In genomic region chr22:21832291-21833290, GRCh38 we compare ENCODE assay signal across 13 cellular contexts. TPM values are rescaled to one million over a fixed set of nuclear protein-coding genes. Genes with fewer than 3 reads are reported as not detected.
A peak's percentile ranks its signal among the peaks of the same experiment; 100 is the strongest.
DNase-seq lines count a peak whose midpoint lies in the region; ATAC-seq and TF ChIP-seq lines count a peak whose summit lies in the region.
"Had no signal": no experiment of that assay in that cellular context is flagged by ENCODE, and none has a peak within 500 bp of the region (broad histone marks: within the 10 kb centered on the region; RNA-seq: fewer than 3 reads in every experiment).

No MANE protein-coding gene starts in this region.

- dilution Hi-C loops in IMR-90 (cut with HindIII; ENCODE audit: low sequenced_read_pairs, unreplicated experiment), result no loop called here

- no peak overlapping the region for H4K91ac ChIP-seq in IMR-90 (ENCODE audit: insufficient read depth, low read depth, low read length)

- H3K9ac ChIP-seq in IMR-90 (ENCODE audit: low read depth, low read length), result no peak overlapping the region
- H3K9ac ChIP-seq: parathyroid adenoma had no signal

- no peak overlapping the region for H4K8ac ChIP-seq in IMR-90 (ENCODE audit: low read depth in 2 of 2, low read length in 2 of 2)

- POLR2A ChIA-PET in IMR-90 (lab: Charles Lee; ENCODE audit: unreplicated experiment), result no interaction called here

- H3K36me3 ChIP-seq in IMR-90 (ENCODE audit: control insufficient read depth, insufficient read depth, low read length), result no peaks in the 10 kb centered on the region

- no peak overlapping the region for H2AK5ac ChIP-seq in IMR-90 (ENCODE audit: low read depth, low read length)

- H3K9me3 Mint-ChIP-seq in natural killer cell treated with Interleukin-12 subunit alpha and Interleukin-12 subunit beta and Interleukin-15 and Interleukin-18, amount 100 ng/mL, for 72 hours, result no peaks in the 10 kb centered on the region
- H3K9me3 Mint-ChIP-seq: activated T-cell treated with anti-CD3 and anti-CD28 coated beads, Interleukin-2, amount 50 U/mL, for 72 hours had no signal

- no peaks in the 10 kb centered on the region for H3K27me3 ChIP-seq in IMR-90 (ENCODE audit: control insufficient read depth, insufficient read depth, low read length)
- H3K27me3 ChIP-seq: MG63 had no signal

- peaks cover 90% of the 10 kb centered on the region for H4K20me1 ChIP-seq in IMR-90 (ENCODE audit: insufficient read depth, low read length)

- H3K4me3 ChIP-seq in IMR-90 (ENCODE audit: insufficient read depth, low read depth, low read length), result no peak overlapping the region
- H3K4me3 ChIP-seq: MG63 had no signal

- peak overlapping the region; percentile 7 for H3K4me3 Mint-ChIP-seq in natural killer cell treated with Interleukin-12 subunit alpha and Interleukin-12 subunit beta and Interleukin-15 and Interleukin-18, amount 100 ng/mL, for 72 hours
- H3K4me3 Mint-ChIP-seq: activated T-cell treated with anti-CD3 and anti-CD28 coated beads, Interleukin-2, amount 50 U/mL, for 72 hours had no signal

- no TSS peak for BruUV-seq in IMR-90 (replicated peaks; lab: Mats Ljungman, UMichigan)

- CTCF ChIA-PET in IMR-90 (lab: Yijun Ruan, JAX), result no interaction called here

- no peaks in the 10 kb centered on the region for H3K9me3 ChIP-seq in IMR-90 (ENCODE audit: control insufficient read depth, insufficient read depth, low read length)
- H3K9me3 ChIP-seq: MG63 had no signal

- H3K27me3 Mint-ChIP-seq in natural killer cell treated with Interleukin-12 subunit alpha and Interleukin-12 subunit beta and Interleukin-15 and Interleukin-18, amount 100 ng/mL, for 72 hours, result no peaks in the 10 kb centered on the region

- no peak overlapping the region for H3K4ac ChIP-seq in IMR-90 (ENCODE audit: low read depth, low read length)

- H2BK120ac ChIP-seq in IMR-90 (ENCODE audit: low read depth, low read length), result no peak overlapping the region

- no peak for TF ChIP-seq RAD21 in IMR-90 (IDR thresholded peaks at IDR 0.05; ENCODE audit: low read length)

- peak; percentile 36 for ATAC-seq in IMR-90 (ENCODE audit: low read depth)
- ATAC-seq in natural killer cell treated with Interleukin-12 subunit alpha and Interleukin-12 subunit beta and Interleukin-15 and Interleukin-18, amount 100 ng/mL, for 72 hours, result peak; percentile 73 to 74

- intact Hi-C loops in IMR-90 (cut with micrococcal nuclease), result no loop called here

- peak overlapping the region; percentile 25 for H2AK9ac ChIP-seq in IMR-90 (replicated peaks; ENCODE audit: low read depth, low read length, poor library complexity)

- no peak overlapping the region for H3K4me2 ChIP-seq in IMR-90 (ENCODE audit: low read depth, low read length)

- peaks cover 23% of the 10 kb centered on the region for H3K4me1 ChIP-seq in IMR-90 (ENCODE audit: control insufficient read depth, insufficient read depth, low read length)

- in situ Hi-C loops in IMR-90 (cut with MboI; ENCODE audit: low sequenced_read_pairs), result no loop called here
- in situ Hi-C loops in GM13977 (cut with MboI; ENCODE audit: low pct_unique_long_range_greater_than_20kb, low sequenced_read_pairs, unreplicated experiment), result no loop called here

- H3K27ac ChIP-seq in IMR-90 (ENCODE audit: insufficient read depth, low read length), result no peak overlapping the region
- H3K27ac ChIP-seq: parathyroid adenoma had no signal

- peaks cover 29% of the 10 kb centered on the region for H3K9me1 ChIP-seq in IMR-90 (ENCODE audit: insufficient read depth, low read length)

- H3K56ac ChIP-seq in IMR-90 (ENCODE audit: extremely low read depth, insufficient read depth, low read length), result no peak overlapping the region

- no peak for TF ChIP-seq CTCF in IMR-90 (conservative IDR thresholded peaks at IDR 0.05; ENCODE audit: low read depth, low read length)
- TF ChIP-seq CTCF in GM13977 (IDR thresholded peaks at IDR 0.05; ENCODE audit: extremely low read depth, insufficient read depth, missing control alignments), result no peak

- no peak overlapping the region for H4K5ac ChIP-seq in IMR-90 (ENCODE audit: low read depth, low read length)

- peak overlapping the region; percentile 22 to 74 for H3K27ac Mint-ChIP-seq in natural killer cell treated with Interleukin-12 subunit alpha and Interleukin-12 subunit beta and Interleukin-15 and Interleukin-18, amount 100 ng/mL, for 72 hours
- H3K27ac Mint-ChIP-seq: activated T-cell treated with anti-CD3 and anti-CD28 coated beads, Interleukin-2, amount 50 U/mL, for 72 hours had no signal

- H2AFZ ChIP-seq in IMR-90 (replicated peaks; ENCODE audit: low read length, poor library complexity), result no peak overlapping the region
- H2AFZ ChIP-seq: parathyroid adenoma had no signal

- no peak overlapping the region for H2BK15ac ChIP-seq in IMR-90 (ENCODE audit: low read depth, low read length)

- H2BK20ac ChIP-seq in IMR-90 (ENCODE audit: low read depth, low read length), result no peak overlapping the region

- peaks cover 66 to 69% of the 10 kb centered on the region in 2 donors for H3K4me1 Mint-ChIP-seq in natural killer cell treated with Interleukin-12 subunit alpha and Interleukin-12 subunit beta and Interleukin-15 and Interleukin-18, amount 100 ng/mL, for 72 hours (ENCODE audit: low read depth in 2 of 2)

- H3K14ac ChIP-seq in IMR-90 (replicated peaks; ENCODE audit: low read depth, low read length), result no peak overlapping the region

- no peak overlapping the region for H3K23ac ChIP-seq in IMR-90 (ENCODE audit: low read depth, low read length)

- no peak overlapping the region for H2BK5ac ChIP-seq in IMR-90 (ENCODE audit: low read depth, low read length, poor library complexity, severe bottlenecking)

- H3K36me3 Mint-ChIP-seq in natural killer cell treated with Interleukin-12 subunit alpha and Interleukin-12 subunit beta and Interleukin-15 and Interleukin-18, amount 100 ng/mL, for 72 hours, result no peaks in the 10 kb centered on the region

- WGBS in IMR-90 (ENCODE audit: extremely low coverage in 2 of 2, insufficient read length in 1 of 2), 2 experiments, result no CpG with 5 or more reads among the region's 8 CpGs

- DNase-seq in AG20443 (ENCODE audit: low spot score) (peak; percentile 48), IMR-90 (peak; percentile 9), fibroblast of gingiva (ENCODE audit: low read depth) (peak; percentile 22), NCI-H510A (lab: John Stamatoyannopoulos, UW) (no peak), glomerular visceral epithelial cell (ENCODE audit: extremely low spot score) (no peak), NCI-H1436 (lab: John Stamatoyannopoulos, UW) (no peak), GM13977 (ENCODE audit: low spot score) (no peak)
- DNase-seq in natural killer cell treated with Interleukin-12 subunit alpha and Interleukin-12 subunit beta and Interleukin-15 and Interleukin-18, amount 100 ng/mL, for 72 hours (ENCODE audit: low spot score), result no peak
- DNase-seq: activated T-cell treated with anti-CD3 and anti-CD28 coated beads, Interleukin-2, amount 50 U/mL, for 72 hours; Calu3; MG63; T-helper 2 cell had no signal

- peaks cover 36 to 81% of the 10 kb centered on the region in 2 experiments for H3K79me1 ChIP-seq in IMR-90 (ENCODE audit: low read depth in 1 of 2, low read length in 2 of 2)

- H3K18ac ChIP-seq in IMR-90 (ENCODE audit: low read depth, low read length), result no peak overlapping the region

- no peak for TF ChIP-seq POLR2A in IMR-90 (IDR thresholded peaks at IDR 0.05; ENCODE audit: low read depth, low read length)

TF ChIP-seq in IMR-90, 13 proteins besides CTCF, POLR2A, EP300 and RAD21:
- TF ChIP-seq MAFK (IDR thresholded peaks at IDR 0.05; ENCODE audit: low read depth, low read length) (no peak), SMC3 (IDR thresholded peaks at IDR 0.05; ENCODE audit: low read depth, low read length) (no peak), MXI1 (IDR thresholded peaks at IDR 0.05; ENCODE audit: borderline replicate concordance, low read depth, low read length) (no peak), RFX5 (IDR thresholded peaks at IDR 0.05; ENCODE audit: low read depth, low read length) (no peak), CEBPB (IDR thresholded peaks at IDR 0.05; ENCODE audit: low read depth, low read length) (no peak), MAZ (IDR thresholded peaks at IDR 0.05; ENCODE audit: borderline replicate concordance, low read depth, low read length) (no peak), ELK1 (IDR thresholded peaks at IDR 0.05; ENCODE audit: borderline replicate concordance, low read depth, low read length) (no peak), NFE2L2 (IDR thresholded peaks at IDR 0.05; ENCODE audit: low read depth, low read length) (no peak), FOS (IDR thresholded peaks at IDR 0.05; ENCODE audit: low read depth, low read length) (no peak), USF2 (IDR thresholded peaks at IDR 0.05; ENCODE audit: low read depth, low read length) (no peak), CHD1 (IDR thresholded peaks at IDR 0.05; ENCODE audit: low read depth, low read length) (no peak), BHLHE40 (IDR thresholded peaks at IDR 0.05; ENCODE audit: low read depth, low read length) (no peak), RCOR1 (IDR thresholded peaks at IDR 0.05; ENCODE audit: insufficient replicate concordance, low read length) (no peak)

RNA-seq across cellular contexts. Expression of gene MAPK1, which starts 34.9 kb away (rescaled TPM):
- total RNA-seq in IMR-90 (2012; rRNA removed), result 44.7 and 51.3 TPM in 2 replicates
- 33.5 and 41.0 TPM in 2 replicates for polyA plus RNA-seq in IMR-90 (2012; rRNA removed)
- polyA plus RNA-seq in IMR-90 (2012; cell fraction: cytosol; rRNA removed), result 12.2 and 12.7 TPM in 2 replicates
- 9.4 and 33.2 TPM in 2 replicates for polyA plus RNA-seq in IMR-90 (2012; cell fraction: nucleus; rRNA removed; ENCODE audit: low replicate concordance)
- 100 to 1,000 TPM; 168 to 176 TPM for total RNA-seq in natural killer cell treated with Interleukin-12 subunit alpha and Interleukin-12 subunit beta and Interleukin-15 and Interleukin-18, amount 100 ng/mL, for 72 hours

Comparison
In these comparisons a context has a peak if more than half of its experiments do, and no peak if none do; other contexts are left out.
1. DNase-seq: peak in AG20443 (single experiment), IMR-90 (single experiment) and fibroblast of gingiva (single experiment); none in natural killer cell treated with Interleukin-12 subunit alpha and Interleukin-12 subunit beta and Interleukin-15 and Interleukin-18, amount 100 ng/mL, for 72 hours (single experiment), NCI-H510A (single experiment), glomerular visceral epithelial cell (single experiment), NCI-H1436 (single experiment) and GM13977 (single experiment).